ENCODE assay signal across 9 cellular contexts in genomic region chr17:4005296-4006164, GRCh38. TPM values are rescaled to one million over a fixed set of nuclear protein-coding genes. Genes with fewer than 3 reads are reported as not detected.
"Had no signal": no experiment of that assay in that cellular context is flagged by ENCODE, and none has a peak within 500 bp of the region (broad histone marks: within the 10 kb centered on the region; RNA-seq: fewer than 3 reads in every experiment).

No MANE protein-coding gene starts in this region.

- H3K27ac ChIP-seq: foreskin keratinocyte, thoracic aorta had no signal

- H3K27me3 ChIP-seq: spleen, stomach had no signal

- FAIRE-seq: urothelium cell line had no signal

- H3K4me3 ChIP-seq: sigmoid colon, spleen, stomach, thoracic aorta had no signal

- DNase-seq: cortex of kidney, SW 1271 had no signal

- H3K4me1 ChIP-seq: foreskin keratinocyte had no signal

- H3K9me3 ChIP-seq: sigmoid colon, spleen, stomach, thoracic aorta had no signal

RNA-seq across cellular contexts. Expression of gene ATP2A3, which starts 41.3 kb away (rescaled TPM):
- total RNA-seq: osteocyte had no signal
